29 cellular contexts compared by ENCODE assay signal in the genomic region with DNA sequence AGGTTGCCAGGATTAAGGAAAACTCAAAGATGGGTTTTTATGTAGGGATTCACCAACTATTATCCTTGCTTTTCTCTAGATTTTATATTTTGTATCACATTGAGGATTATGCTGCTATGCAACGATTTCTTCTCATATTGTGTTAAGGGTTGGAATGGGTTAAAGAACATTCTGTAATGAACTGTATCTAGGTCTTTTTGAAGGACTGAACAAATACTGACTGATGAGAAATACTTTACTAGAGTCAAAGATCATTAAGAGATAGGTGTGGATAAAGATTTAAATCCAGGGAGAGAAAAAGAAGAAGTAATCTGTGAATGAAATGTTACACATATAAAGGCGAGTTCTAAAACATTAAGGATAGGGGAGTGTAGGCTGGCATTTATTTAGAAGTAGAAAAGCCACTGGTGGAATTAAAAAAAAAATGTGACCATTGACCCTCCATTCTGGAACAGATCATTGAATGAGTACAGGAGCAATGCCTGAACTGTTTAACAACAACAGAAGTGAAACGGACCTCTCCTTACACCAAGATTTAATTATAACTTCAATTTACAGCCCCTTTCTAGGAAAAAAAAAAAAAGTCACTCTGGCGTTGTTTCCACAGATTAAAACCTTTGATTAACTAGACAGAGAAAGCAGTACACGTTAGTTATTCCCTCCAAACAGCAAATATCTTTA. TPM values are rescaled to one million over a fixed set of nuclear protein-coding genes. Genes with fewer than 3 reads are reported as not detected.
"Had no signal": no experiment of that assay in that cellular context is flagged by ENCODE, and none has a peak within 500 bp of the region (broad histone marks: within the 10 kb centered on the region; RNA-seq: fewer than 3 reads in every experiment).

No MANE protein-coding gene starts in this region.

- H3K27ac ChIP-seq: body of pancreas, esophagus muscularis mucosa, foreskin keratinocyte, gastrocnemius medialis, WERI-Rb-1 had no signal

- H3K27me3 ChIP-seq: body of pancreas, esophagus muscularis mucosa, foreskin keratinocyte, gastrocnemius medialis had no signal

- ATAC-seq: activated CD4-positive, CD25-positive, alpha-beta regulatory T cell treated with anti-CD3 and anti-CD28 coated beads, Interleukin-2, amount 50 U/mL, for 24 hours; activated CD8-positive, alpha-beta T cell treated with anti-CD3 and anti-CD28 coated beads for 36 hours; activated T-cell treated with anti-CD3 and anti-CD28 coated beads, Interleukin-2, amount 50 U/mL, for 4 hours; activated T-helper 17 cell treated with anti-CD3 and anti-CD28 coated beads, Interleukin-2, amount 50 U/mL, for 72 hours; body of pancreas; effector memory CD8-positive, alpha-beta T cell; foreskin keratinocyte; gastrocnemius medialis; T-helper 17 cell had no signal

- H3K9me3 ChIP-seq: body of pancreas, esophagus muscularis mucosa, gastrocnemius medialis had no signal

- H3K4me1 ChIP-seq: body of pancreas, esophagus muscularis mucosa, foreskin keratinocyte, gastrocnemius medialis had no signal

- H3K36me3 ChIP-seq: esophagus muscularis mucosa, gastrocnemius medialis, WERI-Rb-1 had no signal

- H3K4me3 ChIP-seq: body of pancreas, esophagus muscularis mucosa, gastrocnemius medialis had no signal

- DNase-seq: activated B cell treated with CpG ODN at 0.5 μM for 24 hours; activated CD4-positive, alpha-beta T cell treated with anti-CD3 and anti-CD28 coated beads for 48 hours; activated CD4-positive, alpha-beta T cell treated with anti-CD3 and anti-CD28 coated beads, Interleukin-2, amount 50 U/mL, for 1 hour; activated CD4-positive, alpha-beta T cell treated with anti-CD3 and anti-CD28 coated beads, Interleukin-2, amount 50 U/mL, for 48 hours; activated CD8-positive, alpha-beta memory T cell treated with anti-CD3 and anti-CD28 coated beads for 24 hours; activated CD8-positive, alpha-beta T cell treated with anti-CD3 and anti-CD28 coated beads for 36 hours; activated effector memory CD4-positive, alpha-beta T cell treated with Interleukin-2 at 50 U/mL for 16 hours; activated gamma-delta T cell treated with Interleukin-2 at 50 U/mL for 16 hours; activated naive CD4-positive, alpha-beta T cell treated with anti-CD3 and anti-CD28 coated beads, Interleukin-2, amount 50 U/mL, for 16 hours; activated naive CD4-positive, alpha-beta T cell treated with Interleukin-2 at 50 U/mL for 16 hours; activated T-cell treated with anti-CD3 and anti-CD28 coated beads, Interleukin-2, amount 50 U/mL, for 4 hours; amniotic stem cell; anterior cingulate cortex; body of pancreas; caudate nucleus; cortex of kidney; dermis blood vessel endothelial cell; effector CD4-positive, alpha-beta T cell; effector memory CD8-positive, alpha-beta T cell; erythroblast; foreskin keratinocyte; gastrocnemius medialis; T-helper 1 cell; T-helper 17 cell; T1000; WERI-Rb-1 had no signal

RNA-seq across cellular contexts. Expression of a gene that starts 39.2 kb away (rescaled TPM):
- total RNA-seq: activated B cell treated with CpG ODN at 0.5 μM for 24 hours had no signal
